ENCODE assay signal across 36 cellular contexts in genomic region chr14:32639208-32639607, GRCh38.
"Had no signal": no experiment of that assay in that cellular context is flagged by ENCODE, and none has a peak within 500 bp of the region (broad histone marks: within the 10 kb centered on the region; RNA-seq: fewer than 3 reads in every experiment).

No MANE protein-coding gene starts in this region.

- H3K9me3 ChIP-seq: MG63 had no signal

- H3K27me3 ChIP-seq: MG63 had no signal

- DNase-seq: Kasumi-1, MG63, MM.1S, MV-4-11, NCI-H1048, NCI-H1092, NCI-H1092 treated with DMSO at 0.1 percent for 48 hours, NCI-H1105, NCI-H1105 treated with DMSO at 0.1 percent for 48 hours, NCI-H1417, NCI-H1417 treated with DMSO at 0.1 percent for 48 hours, NCI-H1436, NCI-H1436 treated with DMSO at 0.1 percent for 48 hours, NCI-H146, NCI-H1694, NCI-H1694 treated with DMSO at 0.1 percent for 48 hours, NCI-H187, NCI-H187 treated with DMSO at 0.1 percent for 48 hours, NCI-H1930, NCI-H2029, NCI-H2029 treated with DMSO at 0.1 percent for 48 hours, NCI-H2081, NCI-H2081 treated with DMSO at 0.1 percent for 48 hours, NCI-H2107, NCI-H2171, NCI-H2171 treated with DMSO at 0.1 percent for 48 hours, NCI-H2227 treated with DMSO at 0.1 percent for 48 hours, NCI-H226, NCI-H345, NCI-H446, NCI-H446 treated with DMSO at 0.1 percent for 48 hours, NCI-H510A, NCI-H510A treated with DMSO at 0.1 percent for 48 hours, NCI-H524, NCI-H524 treated with DMSO at 0.1 percent for 48 hours, NCI-H526 had no signal

- H3K36me3 ChIP-seq: MG63 had no signal

- H3K4me3 ChIP-seq: MG63 had no signal
